ENCODE assay signal across 31 cellular contexts in genomic region chr4:114366368-114366767, GRCh38.
"Had no signal": no experiment of that assay in that cellular context is flagged by ENCODE, and none has a peak within 500 bp of the region (broad histone marks: within the 10 kb centered on the region; RNA-seq: fewer than 3 reads in every experiment).

No MANE protein-coding gene starts in this region.

- H3K4me3 Mint-ChIP-seq: activated CD4-positive, alpha-beta memory T cell treated with anti-CD3 and anti-CD28 coated beads for 36 hours; activated CD4-positive, alpha-beta T cell treated with anti-CD3 and anti-CD28 coated beads, Interleukin-2, amount 10 ng/mL, durations not matched to agents 24 days and 14 days; activated T-helper 17 cell treated with anti-CD3 and anti-CD28 coated beads, Interleukin-2, amount 50 U/mL, for 72 hours; T-helper 17 cell; WTC11 had no signal

- H3K36me3 Mint-ChIP-seq: activated CD4-positive, alpha-beta memory T cell treated with anti-CD3 and anti-CD28 coated beads for 36 hours; WTC11 had no signal

- H3K9me3 Mint-ChIP-seq: activated CD4-positive, alpha-beta memory T cell treated with anti-CD3 and anti-CD28 coated beads for 36 hours; activated CD4-positive, alpha-beta T cell treated with anti-CD3 and anti-CD28 coated beads, Interleukin-2, amount 10 ng/mL, durations not matched to agents 24 days and 14 days; activated T-helper 17 cell treated with anti-CD3 and anti-CD28 coated beads, Interleukin-2, amount 50 U/mL, for 72 hours; WTC11 had no signal

- H3K4me1 Mint-ChIP-seq: activated CD4-positive, alpha-beta T cell treated with anti-CD3 and anti-CD28 coated beads, Interleukin-2, amount 10 ng/mL, durations not matched to agents 24 days and 14 days had no signal

- H3K27ac Mint-ChIP-seq: activated CD4-positive, alpha-beta memory T cell treated with anti-CD3 and anti-CD28 coated beads for 36 hours; activated CD4-positive, alpha-beta T cell treated with anti-CD3 and anti-CD28 coated beads, Interleukin-2, amount 10 ng/mL, durations not matched to agents 24 days and 14 days; activated T-helper 17 cell treated with anti-CD3 and anti-CD28 coated beads, Interleukin-2, amount 50 U/mL, for 72 hours; T-helper 17 cell; WTC11 had no signal

- DNase-seq: activated CD4-positive, alpha-beta memory T cell treated with anti-CD3 and anti-CD28 coated beads for 36 hours; activated CD4-positive, alpha-beta T cell treated with anti-CD3 and anti-CD28 coated beads for 1 hour; activated CD4-positive, alpha-beta T cell treated with anti-CD3 and anti-CD28 coated beads, Interleukin-2, amount 10 ng/mL, durations not matched to agents 24 days and 14 days; activated CD8-positive, alpha-beta memory T cell treated with anti-CD3 and anti-CD28 coated beads for 24 hours; activated gamma-delta T cell; activated naive CD4-positive, alpha-beta T cell treated with anti-CD3 and anti-CD28 coated beads, Interleukin-2, amount 50 U/mL, for 16 hours; activated T-cell treated with anti-CD3 and anti-CD28 coated beads for 4 hours; activated T-cell treated with anti-CD3 and anti-CD28 coated beads, Interleukin-2, amount 50 U/mL, for 48 hours; amniotic stem cell; body of pancreas; central memory CD4-positive, alpha-beta T cell; Karpas-422; MM.1S; NCI-H1105; NCI-H1436; NCI-H1694 treated with DMSO at 0.1 percent for 48 hours; NCI-H2029 treated with DMSO at 0.1 percent for 48 hours; NCI-H345; NCI-H510A; NCI-H526 treated with DMSO at 0.1 percent for 48 hours; NCI-H82; RPMI8226; SJCRH30; T-helper 17 cell; T-helper 9 cell had no signal

- H3K4me3 ChIP-seq: ascending aorta, body of pancreas, K562, SJCRH30 had no signal

- ATAC-seq: activated T-helper 17 cell treated with anti-CD3 and anti-CD28 coated beads, Interleukin-2, amount 50 U/mL, for 72 hours; body of pancreas; K562; Panc1; Right ventricle myocardium inferior; T-helper 17 cell; WTC11 had no signal

- H3K27me3 Mint-ChIP-seq: activated CD4-positive, alpha-beta memory T cell treated with anti-CD3 and anti-CD28 coated beads for 36 hours; activated CD4-positive, alpha-beta T cell treated with anti-CD3 and anti-CD28 coated beads, Interleukin-2, amount 10 ng/mL, durations not matched to agents 24 days and 14 days had no signal
